ENCODE assay signal across 21 cellular contexts in the genomic region with DNA sequence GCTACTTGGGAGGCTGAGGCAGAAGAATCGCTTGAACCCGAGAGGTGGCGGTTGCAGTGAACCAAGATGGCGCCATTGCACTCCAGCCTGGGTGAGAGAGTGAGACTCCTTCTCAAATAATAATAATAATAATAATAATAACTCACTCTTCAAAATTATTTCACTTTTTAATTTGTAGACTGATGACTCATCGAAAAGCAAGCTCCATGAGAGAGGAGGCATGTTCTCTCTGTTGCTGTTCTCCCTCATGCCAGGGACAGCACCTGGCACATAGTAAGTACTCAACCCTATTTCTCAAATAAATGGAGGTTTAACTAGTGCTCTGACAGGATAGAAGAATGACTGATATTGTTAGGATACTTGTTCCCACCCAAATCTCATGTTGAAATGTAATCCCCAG.
DNase-seq lines count a peak whose midpoint lies in the region; ATAC-seq, FAIRE-seq and TF ChIP-seq lines count a peak whose summit lies in the region.
"Had no signal": no experiment of that assay in that cellular context is flagged by ENCODE, and none has a peak within 500 bp of the region (broad histone marks: within the 10 kb centered on the region; RNA-seq: fewer than 3 reads in every experiment).

No MANE protein-coding gene starts in this region.

- no peak overlapping the region for H3K4me3 ChIP-seq in heart left ventricle
- H3K4me3 ChIP-seq in HepG2 (replicated peaks in 1 of 3; ENCODE audit: insufficient read depth in 1 of 3, low read depth in 2 of 3, low read length in 3 of 3), result no peak overlapping the region
- no peak overlapping the region for H3K4me3 ChIP-seq in right lobe of liver
- no peak overlapping the region for H3K4me3 ChIP-seq in osteoblast (ENCODE audit: insufficient read depth, low read length)
- H3K4me3 ChIP-seq: BLaER1 treated with 17β-estradiol and CSF1 and Interleukin-3, amounts not matched to agents 10 nM and 100 nM; GM12878; GM23248 had no signal

- no peaks in the 10 kb centered on the region for H3K9me3 ChIP-seq in heart left ventricle
- H3K9me3 ChIP-seq in HepG2 (ENCODE audit: low read length), result no peaks in the 10 kb centered on the region
- no peaks in the 10 kb centered on the region for H3K9me3 ChIP-seq in right lobe of liver
- no peaks in the 10 kb centered on the region for H3K9me3 ChIP-seq in osteoblast (ENCODE audit: low read depth, low read length)
- H3K9me3 ChIP-seq: BE2C had no signal

- H2AFZ ChIP-seq in HepG2 (ENCODE audit: low read length) (no peak overlapping the region), osteoblast (ENCODE audit: low read length) (no peak overlapping the region)
- H2AFZ ChIP-seq: GM23248 had no signal

- no peaks in the 10 kb centered on the region for H4K20me1 ChIP-seq in HepG2 (ENCODE audit: insufficient read depth, low read length)
- no peaks in the 10 kb centered on the region for H4K20me1 ChIP-seq in osteoblast (ENCODE audit: insufficient read depth, low read length)
- H4K20me1 ChIP-seq: BLaER1 treated with 17β-estradiol and CSF1 and Interleukin-3, amounts not matched to agents 10 nM and 100 nM had no signal

- no peak for TF ChIP-seq CTCF in heart left ventricle (IDR thresholded peaks at IDR 0.05)
- no peak for TF ChIP-seq CTCF in HepG2 (CRISPR knock-in tag; IDR thresholded peaks at IDR 0.05)
- TF ChIP-seq CTCF in right lobe of liver (IDR thresholded peaks at IDR 0.05), result no peak
- TF ChIP-seq CTCF in osteoblast (IDR thresholded peaks at IDR 0.05; ENCODE audit: extremely low read depth, low read depth, low read length), result no peak

- in situ Hi-C loops in HepG2 (cut with HindIII; ENCODE audit: extremely low pct_ligation_motif_present, low pct_unique_long_range_greater_than_20kb), result no loop called here

- intact Hi-C loops in heart left ventricle (cut with DNase I) (no loop called here), Right ventricle myocardium inferior (cut with DNase I) (no loop called here), HepG2 (cut with micrococcal nuclease; ENCODE audit: unreplicated experiment) (no loop called here), right lobe of liver (cut with DNase I) (no loop called here)

- BruUV-seq in HepG2 (replicated peaks; lab: Mats Ljungman, UMichigan), result no TSS peak

- POLR2A ChIA-PET in HepG2 (lab: Yijun Ruan, JAX), result no interaction called here

- no peaks in the 10 kb centered on the region for H3K27me3 ChIP-seq in heart left ventricle
- H3K27me3 ChIP-seq in HepG2 (ENCODE audit: control insufficient read depth in 1 of 2, insufficient read depth in 2 of 2, low read length in 2 of 2), result no peaks in the 10 kb centered on the region
- H3K27me3 ChIP-seq in right lobe of liver, result no peaks in the 10 kb centered on the region
- H3K27me3 ChIP-seq in osteoblast (ENCODE audit: insufficient read depth, low read length), result no peaks in the 10 kb centered on the region
- H3K27me3 ChIP-seq: BE2C; BLaER1 treated with 17β-estradiol and CSF1 and Interleukin-3, amounts not matched to agents 10 nM and 100 nM had no signal

- no peak for FAIRE-seq in HepG2 (lab: Jason Lieb, UNC)
- FAIRE-seq: GM12878, GM19239 had no signal

- H3K4me1 ChIP-seq in heart left ventricle, result peaks cover 0 to 4% (median 0%) of the 10 kb centered on the region in 12 donors
- H3K4me1 ChIP-seq in HepG2 (ENCODE audit: insufficient read depth, low read length), result no peaks in the 10 kb centered on the region
- no peaks in the 10 kb centered on the region for H3K4me1 ChIP-seq in right lobe of liver
- peaks cover 20% of the 10 kb centered on the region for H3K4me1 ChIP-seq in osteoblast (ENCODE audit: insufficient read depth, low read length)
- H3K4me1 ChIP-seq: BE2C had no signal

- peaks cover 0 to 8% (median 4%) of the 10 kb centered on the region in 9 donors for H3K36me3 ChIP-seq in heart left ventricle
- no peaks in the 10 kb centered on the region for H3K36me3 ChIP-seq in HepG2 (replicated peaks in 1 of 2; ENCODE audit: control insufficient read depth in 1 of 2, insufficient read depth in 2 of 2, low read length in 2 of 2)
- H3K36me3 ChIP-seq in right lobe of liver, result no peaks in the 10 kb centered on the region
- H3K36me3 ChIP-seq in osteoblast (ENCODE audit: insufficient read depth, low read length), result no peaks in the 10 kb centered on the region
- H3K36me3 ChIP-seq: BE2C had no signal

- H3K79me2 ChIP-seq in HepG2 (ENCODE audit: insufficient read depth, low read length), result no peaks in the 10 kb centered on the region
- H3K79me2 ChIP-seq in osteoblast (ENCODE audit: insufficient read depth, low read length), result no peaks in the 10 kb centered on the region

- TF ChIP-seq EP300 in HepG2 (IDR thresholded peaks at IDR 0.05; ENCODE audit: low read depth in 2 of 2, low read length in 2 of 2) (no peak), HepG2 (CRISPR knock-in tag; IDR thresholded peaks at IDR 0.05; ENCODE audit: borderline replicate concordance) (no peak)

- no peak for TF ChIP-seq RAD21 in HepG2 (CRISPR knock-in tag; IDR thresholded peaks at IDR 0.05)

- H3K9ac ChIP-seq in HepG2 (ENCODE audit: insufficient read depth, low read depth, low read length), result no peak overlapping the region
- H3K9ac ChIP-seq: BLaER1 treated with 17β-estradiol and CSF1 and Interleukin-3, amounts not matched to agents 10 nM and 100 nM; GM23248 had no signal

- DNase-seq in heart left ventricle (no peak), Right ventricle myocardium inferior (ENCODE audit: missing footprints) (no peak), HepG2 (ENCODE audit: low spot score) (no peak), right lobe of liver (no peak), osteoblast (ENCODE audit: insufficient read length, low spot score, missing footprints) (no peak), C1 segment of cervical spinal cord (lab: John Stamatoyannopoulos, UW) (no peak), HT-29 (ENCODE audit: low spot score) (no peak)
- DNase-seq: ACHN; AML-193; BE2C; Calu3; CD4-positive, alpha-beta memory T cell; COR-L47; DND-41; GM23248; H9 had no signal

- CTCF ChIA-PET in HepG2 (lab: Yijun Ruan, JAX; ENCODE audit: low intra/inter-chr PET ratio, low total read pairs), result no interaction called here

- ATAC-seq in heart left ventricle (no peak), Right ventricle myocardium inferior (no peak), HepG2 (no peak), right lobe of liver (no peak)
- ATAC-seq: GM12878, HCT116 had no signal

- H3K27ac ChIP-seq in heart left ventricle (peak overlapping the region in 8 of 12 donors; percentile 11 to 89 (median 67)), HepG2 (ENCODE audit: extremely low read length, insufficient read depth, low read length) (no peak overlapping the region), right lobe of liver (no peak overlapping the region), osteoblast (ENCODE audit: low read depth, low read length) (peak overlapping the region; percentile 95)
- H3K27ac ChIP-seq: 22Rv1; BLaER1 treated with 17β-estradiol and CSF1 and Interleukin-3, amounts not matched to agents 10 nM and 100 nM; GM23248 had no signal

- no peak overlapping the region for H3K4me2 ChIP-seq in HepG2 (ENCODE audit: low read depth, low read length)
- no peak overlapping the region for H3K4me2 ChIP-seq in osteoblast (ENCODE audit: insufficient read depth, low read length)
- H3K4me2 ChIP-seq: BLaER1 treated with 17β-estradiol and CSF1 and Interleukin-3, amounts not matched to agents 10 nM and 100 nM had no signal

- 97 to 99% (median 98%) methylated on average over 5 of the region's 5 CpGs for WGBS in heart left ventricle, 4 donors
- WGBS in HepG2 (ENCODE audit: low lambda C conversion rate), result 92% methylated on average over 5 of the region's 5 CpGs
- WGBS in right lobe of liver (ENCODE audit: insufficient coverage, low coverage, low lambda C conversion rate, missing lambda C conversion rate), result 90% methylated on average over 3 of the region's 5 CpGs

- TF ChIP-seq POLR2A in heart left ventricle (IDR thresholded peaks at IDR 0.05), result no peak
- TF ChIP-seq POLR2A in HepG2 (IDR thresholded peaks at IDR 0.05; ENCODE audit: insufficient read depth in 1 of 2, low read depth in 2 of 2, low read length in 2 of 2), result no peak
- TF ChIP-seq POLR2A in right lobe of liver (IDR thresholded peaks at IDR 0.05), result no peak

TF ChIP-seq in HepG2, 621 proteins besides CTCF, POLR2A, EP300 and RAD21 (continues in another document):
- peak; percentile 91 to 94 for TF ChIP-seq MAFK (conservative IDR thresholded peaks at IDR 0.05 in 1 of 2, IDR thresholded peaks at IDR 0.05 in 1 of 2; ENCODE audit: low read length in 2 of 2)
- TF ChIP-seq ZXDC (CRISPR knock-in tag; IDR thresholded peaks at IDR 0.05), result no peak
- no peak for TF ChIP-seq ZNF251 (CRISPR knock-in tag; IDR thresholded peaks at IDR 0.05)
- no peak for TF ChIP-seq NR2F6 (IDR thresholded peaks at IDR 0.05)
- no peak for TF ChIP-seq NR2F6 (CRISPR knock-in tag; IDR thresholded peaks at IDR 0.05)
- TF ChIP-seq PCBP2 (optimal IDR thresholded peaks at IDR 0.05; ENCODE audit: low read depth, low read length, poor library complexity, severe bottlenecking), result no peak
- TF ChIP-seq SNAI1 (CRISPR knock-in tag; IDR thresholded peaks at IDR 0.05; ENCODE audit: borderline replicate concordance), result no peak
- no peak for TF ChIP-seq CEBPG (CRISPR knock-in tag; IDR thresholded peaks at IDR 0.05)
- no peak for TF ChIP-seq ZNF788 (CRISPR knock-in tag; IDR thresholded peaks at IDR 0.05; ENCODE audit: borderline replicate concordance)
- TF ChIP-seq PHB2 (IDR thresholded peaks at IDR 0.05; ENCODE audit: partially characterized antibody), result no peak
- no peak for TF ChIP-seq TBX3 (IDR thresholded peaks at IDR 0.05; ENCODE audit: borderline replicate concordance)
- TF ChIP-seq NFYC (CRISPR knock-in tag; IDR thresholded peaks at IDR 0.05), result no peak
- peak; percentile 88 for TF ChIP-seq MAFF (IDR thresholded peaks at IDR 0.05; ENCODE audit: low read depth, low read length)

Comparison
In these comparisons a context has a peak if more than half of its experiments do, and no peak if none do; other contexts are left out.
1. H3K27ac ChIP-seq: peak in heart left ventricle (8 of 12) and osteoblast (single experiment); none in HepG2 (single experiment) and right lobe of liver (0 of 3).